Comparison of ENCODE assay signal across 3 cellular contexts in genomic region chr6:5998741-5999687, GRCh38.
TF ChIP-seq lines count a peak whose summit lies in the region.

No MANE protein-coding gene starts in this region.

TF ChIP-seq in GM12878, 131 proteins besides CTCF, POLR2A, EP300 and RAD21:
- TF ChIP-seq SUZ12 (IDR thresholded peaks at IDR 0.05; ENCODE audit: unreplicated experiment) (peak; percentile 67), HDAC2 (IDR thresholded peaks at IDR 0.05) (no peak), KLF5 (IDR thresholded peaks at IDR 0.05; ENCODE audit: partially characterized antibody) (no peak), HDGF (IDR thresholded peaks at IDR 0.05) (no peak), SKIL (IDR thresholded peaks at IDR 0.05; ENCODE audit: low read depth, poor library complexity, severe bottlenecking) (no peak), CHD2 (IDR thresholded peaks at IDR 0.05; ENCODE audit: borderline replicate concordance, low read depth, low read length) (no peak), SMAD1 (IDR thresholded peaks at IDR 0.05; ENCODE audit: low read depth, partially characterized antibody) (no peak)
TF ChIP-seq in GM12878: peak in this region for 1.

TF ChIP-seq in HepG2, 621 proteins besides CTCF, POLR2A, EP300 and RAD21 (continues in another document):
- no peak for TF ChIP-seq ZNF34 (CRISPR knock-in tag; IDR thresholded peaks at IDR 0.05; ENCODE audit: borderline replicate concordance)
- TF ChIP-seq ZNF275 (CRISPR knock-in tag; IDR thresholded peaks at IDR 0.05; ENCODE audit: borderline replicate concordance): no peak
- no peak for TF ChIP-seq ZZZ3 (CRISPR knock-in tag; IDR thresholded peaks at IDR 0.05; ENCODE audit: borderline replicate concordance)
- no peak for TF ChIP-seq ZFX (CRISPR knock-in tag; IDR thresholded peaks at IDR 0.05; ENCODE audit: low read depth)
- TF ChIP-seq ZBTB33 (CRISPR knock-in tag; IDR thresholded peaks at IDR 0.05): peak; percentile 41
- TF ChIP-seq MYNN (CRISPR knock-in tag; IDR thresholded peaks at IDR 0.05; ENCODE audit: low read depth): no peak
- no peak for TF ChIP-seq ZNF30 (CRISPR knock-in tag; IDR thresholded peaks at IDR 0.05)
- TF ChIP-seq EZH2 (conservative IDR thresholded peaks at IDR 0.05; ENCODE audit: low read depth, low read length): peak; percentile 85
- no peak for TF ChIP-seq ZNF609 (CRISPR knock-in tag; IDR thresholded peaks at IDR 0.05; ENCODE audit: borderline replicate concordance)
- no peak for TF ChIP-seq ZC3H13 (CRISPR knock-in tag; IDR thresholded peaks at IDR 0.05)
- peak; percentile 9; the same call in 1 of the 2 replicates for TF ChIP-seq ZNF687 (CRISPR knock-in tag; IDR thresholded peaks at IDR 0.05)
- no peak for TF ChIP-seq ZNF33A (CRISPR knock-in tag; IDR thresholded peaks at IDR 0.05; ENCODE audit: borderline replicate concordance)

TF ChIP-seq in HEK293T, 16 proteins besides CTCF, POLR2A, EP300 and RAD21:
- no peak for TF ChIP-seq ZNF384 (IDR thresholded peaks at IDR 0.05)
- TF ChIP-seq FOXA1 (IDR thresholded peaks at IDR 0.05): no peak
- TF ChIP-seq ELF4 (IDR thresholded peaks at IDR 0.05): no peak
- TF ChIP-seq PKNOX1 (IDR thresholded peaks at IDR 0.05): no peak
- no peak for TF ChIP-seq BHLHE40 (IDR thresholded peaks at IDR 0.05; ENCODE audit: borderline replicate concordance)
- TF ChIP-seq L3MBTL2 (conservative IDR thresholded peaks at IDR 0.05): no peak
- TF ChIP-seq FOXK2 (IDR thresholded peaks at IDR 0.05): no peak
